Comparison of ENCODE assay signal across 21 cellular contexts in the genomic region with DNA sequence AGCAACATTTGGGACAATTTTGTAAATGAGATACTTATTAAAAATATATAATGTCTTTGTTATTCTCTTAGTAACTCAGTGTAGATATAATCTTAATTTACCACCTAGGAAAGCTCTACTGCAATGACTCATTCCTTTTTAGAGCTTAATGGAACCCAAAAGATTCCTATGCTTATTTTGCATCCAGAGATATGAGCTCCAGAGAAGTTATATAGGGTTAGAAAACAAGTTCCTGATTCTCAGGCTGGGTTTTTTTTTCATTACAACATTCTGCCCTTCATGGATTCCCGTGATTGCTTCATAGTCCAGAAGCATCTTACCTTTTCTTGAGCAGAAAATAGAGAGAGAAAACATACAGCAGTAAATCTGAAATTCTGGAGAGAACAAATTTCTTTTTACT. TPM values are rescaled to one million over a fixed set of nuclear protein-coding genes. Genes with fewer than 3 reads are reported as not detected.
"Had no signal": no experiment of that assay in that cellular context is flagged by ENCODE, and none has a peak within 500 bp of the region (broad histone marks: within the 10 kb centered on the region; RNA-seq: fewer than 3 reads in every experiment).

No MANE protein-coding gene starts in this region.

- FAIRE-seq: TTC549 had no signal

- H3K36me3 Mint-ChIP-seq: activated CD4-positive, alpha-beta memory T cell treated with anti-CD3 and anti-CD28 coated beads for 36 hours; activated naive CD8-positive, alpha-beta T cell; brain; naive thymus-derived CD4-positive, alpha-beta T cell; neural progenitor cell; stimulated activated memory B cell treated with anti-CD40 and anti-IgM and Interleukin-4, amounts not matched to agents 10 μg/mL and 1 μg/mL and 100 μg/mL, for 72 hours; type B pancreatic cell; WTC11 had no signal

- H3K27ac ChIP-seq: colonic mucosa, neural progenitor cell, ovary, right lobe of liver, testis had no signal

- H3K4me1 Mint-ChIP-seq: activated CD4-positive, alpha-beta T cell treated with anti-CD3 and anti-CD28 coated beads for 36 hours; brain; central memory CD8-positive, alpha-beta T cell; endodermal cell; naive thymus-derived CD4-positive, alpha-beta T cell; neural progenitor cell; stimulated activated memory B cell treated with anti-CD40 and anti-IgM and Interleukin-4, amounts not matched to agents 10 μg/mL and 1 μg/mL and 100 μg/mL, for 72 hours had no signal

- H3K4me1 ChIP-seq: colonic mucosa, neural progenitor cell, right lobe of liver, testis had no signal

- DNase-seq: activated CD4-positive, alpha-beta memory T cell treated with anti-CD3 and anti-CD28 coated beads for 36 hours; activated CD4-positive, alpha-beta T cell treated with anti-CD3 and anti-CD28 coated beads for 36 hours; anterior cingulate cortex; colonic mucosa; endodermal cell; mesenchymal stem cell; naive thymus-derived CD4-positive, alpha-beta T cell; ovary; right lobe of liver; small intestine; stimulated activated CD4-positive, alpha-beta T cell treated with anti-CD3 and anti-CD28 coated beads, Interleukin-4, amount 100 ng/mL, for 24 hours; testis had no signal

- ATAC-seq: activated CD4-positive, alpha-beta T cell treated with anti-CD3 and anti-CD28 coated beads for 36 hours; naive thymus-derived CD4-positive, alpha-beta T cell; right lobe of liver; stimulated activated memory B cell treated with anti-CD40 and anti-IgM and Interleukin-4, amounts not matched to agents 10 μg/mL and 1 μg/mL and 100 μg/mL, for 72 hours; WTC11 had no signal

- H3K4me3 ChIP-seq: colonic mucosa, neural progenitor cell, ovary, right lobe of liver, testis had no signal

- H3K36me3 ChIP-seq: colonic mucosa, neural progenitor cell, ovary, right lobe of liver had no signal

- H3K4me3 Mint-ChIP-seq: activated CD4-positive, alpha-beta memory T cell treated with anti-CD3 and anti-CD28 coated beads for 36 hours; activated CD4-positive, alpha-beta T cell treated with anti-CD3 and anti-CD28 coated beads for 36 hours; activated naive CD8-positive, alpha-beta T cell; brain; central memory CD8-positive, alpha-beta T cell; endodermal cell; naive thymus-derived CD4-positive, alpha-beta T cell; neural progenitor cell; stimulated activated memory B cell treated with anti-CD40 and anti-IgM and Interleukin-4, amounts not matched to agents 10 μg/mL and 1 μg/mL and 100 μg/mL, for 72 hours; T-helper 2 cell treated with Interferon-gamma antibody and Interleukin-4, amounts not matched to agents 5 μg/mL and 100 μg/mL, for 36 hours; type B pancreatic cell; WTC11 had no signal

- H3K27me3 ChIP-seq: colonic mucosa, neural progenitor cell, ovary, right lobe of liver, testis had no signal

- H3K27ac Mint-ChIP-seq: activated CD4-positive, alpha-beta memory T cell treated with anti-CD3 and anti-CD28 coated beads for 36 hours; activated CD4-positive, alpha-beta T cell treated with anti-CD3 and anti-CD28 coated beads for 36 hours; activated naive CD8-positive, alpha-beta T cell; brain; endodermal cell; naive thymus-derived CD4-positive, alpha-beta T cell; neural progenitor cell; stimulated activated memory B cell treated with anti-CD40 and anti-IgM and Interleukin-4, amounts not matched to agents 10 μg/mL and 1 μg/mL and 100 μg/mL, for 72 hours; T-helper 2 cell treated with Interferon-gamma antibody and Interleukin-4, amounts not matched to agents 5 μg/mL and 100 μg/mL, for 36 hours; type B pancreatic cell; WTC11 had no signal

- H3K9me3 Mint-ChIP-seq: activated CD4-positive, alpha-beta memory T cell treated with anti-CD3 and anti-CD28 coated beads for 36 hours; brain; endodermal cell; neural progenitor cell; stimulated activated memory B cell treated with anti-CD40 and anti-IgM and Interleukin-4, amounts not matched to agents 10 μg/mL and 1 μg/mL and 100 μg/mL, for 72 hours; T-helper 2 cell treated with Interferon-gamma antibody and Interleukin-4, amounts not matched to agents 5 μg/mL and 100 μg/mL, for 36 hours; type B pancreatic cell; WTC11 had no signal

- H3K9me3 ChIP-seq: colonic mucosa, ovary, right lobe of liver, testis had no signal

RNA-seq across cellular contexts. Expression of a gene that starts 57.9 kb away (rescaled TPM):
- total RNA-seq: endodermal cell, testis, WTC11 had no signal
